In genomic region chr14:100207588-100207987, GRCh38 we compare ENCODE assay signal across 2 cellular contexts. TPM values are rescaled to one million over a fixed set of nuclear protein-coding genes. Genes with fewer than 3 reads are reported as not detected.
"Had no signal": no experiment of that assay in that cellular context is flagged by ENCODE, and none has a peak within 500 bp of the region (broad histone marks: within the 10 kb centered on the region; RNA-seq: fewer than 3 reads in every experiment).

No MANE protein-coding gene starts in this region.

RNA-seq across cellular contexts. Expression of gene DEGS2, which starts 48.1 kb away (rescaled TPM):
- total RNA-seq: activated CD8-positive, alpha-beta memory T cell treated with anti-CD3 and anti-CD28 coated beads, Interleukin-2, amount 10 ng/mL, durations not matched to agents 7 days and 5 days; T-helper 1 cell treated with Interleukin-12 subunit alpha and Interleukin-12 subunit beta and Interleukin-4 antibody, amounts not matched to agents 30 ng/mL and 1 ng/mL, for 36 hours had no signal
